Comparison of ENCODE assay signal across 9 cellular contexts in the genomic region with DNA sequence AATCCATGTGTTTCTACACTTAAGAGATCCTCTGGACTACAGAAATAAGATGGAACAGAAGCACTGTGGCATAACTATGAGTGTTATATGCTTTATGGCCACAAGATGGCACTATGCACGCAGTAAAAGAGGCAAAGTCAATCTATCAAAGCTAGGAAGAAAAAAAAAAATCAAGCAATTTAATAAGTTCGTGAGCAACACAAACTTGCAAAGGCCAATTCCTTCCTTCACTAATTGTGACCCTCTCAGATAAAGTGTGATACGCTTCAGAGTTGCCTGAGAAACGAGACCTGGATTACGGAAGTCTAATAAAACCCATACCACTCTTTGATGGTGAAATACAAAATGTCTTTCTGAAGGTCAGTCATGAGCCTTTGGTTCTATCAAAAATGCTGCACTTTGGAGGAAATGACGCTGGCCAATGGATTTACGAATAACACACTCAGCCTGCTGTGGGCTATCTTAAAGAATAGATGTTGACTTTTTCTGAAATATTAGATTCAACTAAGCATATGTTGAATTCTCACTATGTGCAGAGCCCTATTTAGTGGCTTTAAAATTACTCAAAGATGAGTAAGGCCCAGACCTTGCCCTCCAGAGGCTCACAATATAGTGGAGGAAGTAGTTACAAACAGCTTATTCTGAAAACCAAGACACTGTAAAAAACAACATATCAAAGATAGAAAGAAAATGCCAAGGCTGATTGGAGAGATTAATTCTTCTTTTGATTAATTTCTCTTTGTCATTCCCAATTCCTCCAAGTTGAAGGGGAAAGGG. TPM values are rescaled to one million over a fixed set of nuclear protein-coding genes. Genes with fewer than 3 reads are reported as not detected.
DNase-seq lines count a peak whose midpoint lies in the region; ATAC-seq and TF ChIP-seq lines count a peak whose summit lies in the region.
"Had no signal": no experiment of that assay in that cellular context is flagged by ENCODE, and none has a peak within 500 bp of the region (broad histone marks: within the 10 kb centered on the region; RNA-seq: fewer than 3 reads in every experiment).

No MANE protein-coding gene starts in this region.

- CTCF ChIA-PET in activated CD8-positive, alpha-beta T cell treated with anti-CD3 and anti-CD28 coated beads for 36 hours (lab: Charles Lee), result interaction anchor here (0.5 to 7.4 kb wide), 27 partner anchors 8 to 587 kb away, joined by 3 to 94 read pairs (median 4); no protein-coding TSS in a partner anchor

- no peaks in the 10 kb centered on the region for H3K4me1 ChIP-seq in gastroesophageal sphincter
- H3K4me1 ChIP-seq: SJCRH30 had no signal

- no peaks in the 10 kb centered on the region for H3K36me3 Mint-ChIP-seq in activated CD8-positive, alpha-beta T cell treated with anti-CD3 and anti-CD28 coated beads for 36 hours (ENCODE audit: low read depth)
- no peaks in the 10 kb centered on the region for H3K36me3 Mint-ChIP-seq in osteocyte (ENCODE audit: unreplicated experiment)

- POLR2A ChIA-PET in activated CD8-positive, alpha-beta T cell treated with anti-CD3 and anti-CD28 coated beads for 36 hours (lab: Charles Lee), result interaction anchor here (0.5 kb wide), 1 partner anchor 443 kb away, joined by 3 read pairs; no protein-coding TSS in a partner anchor

- no peak overlapping the region for H3K27ac Mint-ChIP-seq in activated CD8-positive, alpha-beta T cell treated with anti-CD3 and anti-CD28 coated beads for 36 hours
- H3K27ac Mint-ChIP-seq in osteocyte (ENCODE audit: unreplicated experiment), result no peak overlapping the region

- WGBS in gastroesophageal sphincter (ENCODE audit: low coverage in 1 of 2), 2 donors, result 15 to 17% methylated on average over 7 of the region's 7 CpGs

- no peak overlapping the region for H3K27ac ChIP-seq in gastroesophageal sphincter
- H3K27ac ChIP-seq: SJCRH30 had no signal

- TF ChIP-seq EP300 in gastroesophageal sphincter (IDR thresholded peaks at IDR 0.05), result no peak

- H3K9me3 Mint-ChIP-seq in activated CD8-positive, alpha-beta T cell treated with anti-CD3 and anti-CD28 coated beads for 36 hours, result no peaks in the 10 kb centered on the region
- no peaks in the 10 kb centered on the region for H3K9me3 Mint-ChIP-seq in osteocyte (ENCODE audit: unreplicated experiment)

- DNase-seq in AG20443 (ENCODE audit: low spot score), result peak; percentile 60
- peak; percentile 60 for DNase-seq in NCI-H345 (lab: John Stamatoyannopoulos, UW)
- peak; percentile 49 for DNase-seq in activated CD8-positive, alpha-beta T cell treated with anti-CD3 and anti-CD28 coated beads for 36 hours
- DNase-seq in osteocyte (ENCODE audit: extremely low spot score, unreplicated experiment), result no peak
- no peak for DNase-seq in posterior vena cava (ENCODE audit: low spot score)

- peak; percentile 50; the same call in 1 of the 2 replicates for TF ChIP-seq CTCF in GM12875 (IDR thresholded peaks at IDR 0.05; ENCODE audit: borderline replicate concordance, insufficient read depth, low read depth, low read length)
- TF ChIP-seq CTCF in activated CD8-positive, alpha-beta T cell treated with anti-CD3 and anti-CD28 coated beads for 36 hours (IDR thresholded peaks at IDR 0.05), result peak; percentile 80
- TF ChIP-seq CTCF in gastroesophageal sphincter (IDR thresholded peaks at IDR 0.05), result peak; percentile 66 to 86 (median 78)
- peak; percentile 86 for TF ChIP-seq CTCF in osteocyte (IDR thresholded peaks at IDR 0.05)

- H3K9me3 ChIP-seq in gastroesophageal sphincter, result no peaks in the 10 kb centered on the region
- H3K9me3 ChIP-seq: SJCRH30 had no signal

- H3K4me3 ChIP-seq in GM12875 (ENCODE audit: low read depth, low read length), result no peak overlapping the region
- H3K4me3 ChIP-seq in gastroesophageal sphincter, result no peak overlapping the region
- H3K4me3 ChIP-seq: SJCRH30 had no signal

- no peak for TF ChIP-seq POLR2A in gastroesophageal sphincter (IDR thresholded peaks at IDR 0.05)

- no peak overlapping the region for H3K4me3 Mint-ChIP-seq in activated CD8-positive, alpha-beta T cell treated with anti-CD3 and anti-CD28 coated beads for 36 hours
- peak overlapping the region; percentile 50 for H3K4me3 Mint-ChIP-seq in osteocyte (ENCODE audit: unreplicated experiment)

- intact Hi-C loops in activated CD8-positive, alpha-beta T cell treated with anti-CD3 and anti-CD28 coated beads for 36 hours (cut with micrococcal nuclease), result loop anchor here (1.0 to 5.0 kb wide), 2 partner anchors 166 to 261 kb away; no protein-coding TSS in a partner anchor
- intact Hi-C loops in posterior vena cava (cut with DNase I), result loop anchor here in 1 of 2 donors (10.0 kb wide), 2 partner anchors 169 to 259 kb away; no protein-coding TSS in a partner anchor

- H3K27me3 Mint-ChIP-seq in activated CD8-positive, alpha-beta T cell treated with anti-CD3 and anti-CD28 coated beads for 36 hours, result peaks cover 3% of the 10 kb centered on the region
- no peaks in the 10 kb centered on the region for H3K27me3 Mint-ChIP-seq in osteocyte (ENCODE audit: unreplicated experiment)

- H3K27me3 ChIP-seq in gastroesophageal sphincter, result no peaks in the 10 kb centered on the region
- H3K27me3 ChIP-seq: SJCRH30 had no signal

- H3K4me1 Mint-ChIP-seq in activated CD8-positive, alpha-beta T cell treated with anti-CD3 and anti-CD28 coated beads for 36 hours (ENCODE audit: low read depth), result no peaks in the 10 kb centered on the region
- H3K4me1 Mint-ChIP-seq in osteocyte (ENCODE audit: unreplicated experiment), result peaks cover 20% of the 10 kb centered on the region

- H3K36me3 ChIP-seq in gastroesophageal sphincter, result no peaks in the 10 kb centered on the region
- H3K36me3 ChIP-seq: SJCRH30 had no signal

- ATAC-seq in HG02884 (IDR thresholded peaks at IDR 0.05; ENCODE audit: unreplicated experiment), result peak; percentile 65
- ATAC-seq in activated CD8-positive, alpha-beta T cell treated with anti-CD3 and anti-CD28 coated beads for 36 hours, result peak; percentile 58
- ATAC-seq in gastroesophageal sphincter, result peak; percentile 36

RNA-seq across cellular contexts. Expression of gene TTR, which starts 35.5 kb away (rescaled TPM):
- total RNA-seq in activated CD8-positive, alpha-beta T cell treated with anti-CD3 and anti-CD28 coated beads for 36 hours, result not detected
- total RNA-seq in gastroesophageal sphincter, result not detected
- 11.2 and 14.8 TPM in 2 replicates for total RNA-seq in osteocyte
- not detected for total RNA-seq in posterior vena cava
- total RNA-seq: SJCRH30 had no signal

RNA-seq across cellular contexts. Expression of gene DSG2, which starts 58.2 kb away (rescaled TPM):
- total RNA-seq in activated CD8-positive, alpha-beta T cell treated with anti-CD3 and anti-CD28 coated beads for 36 hours, result under 1 TPM; 0.41 to 0.43 TPM
- total RNA-seq in gastroesophageal sphincter, result 10 to 100 TPM in 1 of 4 donors, 1 to 10 TPM in 3; 1.4 to 11.4 (median 2.8) TPM
- 16.6 and 18.5 TPM in 2 replicates for total RNA-seq in osteocyte
- 1 to 10 TPM; 2.2 to 2.6 TPM for total RNA-seq in posterior vena cava

Comparison
In these comparisons a context has a peak if more than half of its experiments do, and no peak if none do; other contexts are left out.
1. DNase-seq: peak in AG20443 (single experiment), NCI-H345 (single experiment) and activated CD8-positive, alpha-beta T cell treated with anti-CD3 and anti-CD28 coated beads for 36 hours (single experiment); none in osteocyte (single experiment) and posterior vena cava (single experiment).
2. Peak in every context shown above with its lines, with median percentiles within 50 percentile points of each other: CTCF ChIP-seq and ATAC-seq.